Comparison of ENCODE assay signal across 8 cellular contexts in genomic region chr10:103659674-103660363, GRCh38.
DNase-seq lines count a peak whose midpoint lies in the region; ATAC-seq and TF ChIP-seq lines count a peak whose summit lies in the region.

No MANE protein-coding gene starts in this region.

- H3K27me3 ChIP-seq in tibial artery = no peaks in the 10 kb centered on the region

- H3K36me3 ChIP-seq in tibial artery = peaks cover 17 to 40% (median 30%) of the 10 kb centered on the region in 3 donors

- peak; percentile 96 for ATAC-seq in HG02610 (IDR thresholded peaks at IDR 0.05; ENCODE audit: unreplicated experiment)

- peak overlapping the region; percentile 92 to 99 for H3K27ac ChIP-seq in tibial artery

- H3K4me1 ChIP-seq in tibial artery = peaks cover 0 to 59% (median 35%) of the 10 kb centered on the region in 4 donors

- H3K4me3 ChIP-seq in fibroblast of the aortic adventitia (ENCODE audit: low read depth, low read length) (peak overlapping the region; percentile 78), tibial artery (peak overlapping the region; percentile 71 to 84)

- DNase-seq in NCI-H2081 (lab: John Stamatoyannopoulos, UW) (peak; percentile 38 to 69), NCI-H2081 treated with DMSO at 0.1 percent for 48 hours (lab: John Stamatoyannopoulos, UW) (no peak), NCI-H446 treated with DMSO at 0.1 percent for 48 hours (lab: John Stamatoyannopoulos, UW) (peak; percentile 25), fibroblast of the aortic adventitia (ENCODE audit: low read depth) (peak; percentile 90), nucleus accumbens (lab: John Stamatoyannopoulos, UW) (peak in 40 of 56 donors; percentile 4 to 66 (median 42)), tibial artery (peak; percentile 82 to 90)
- DNase-seq in activated effector memory CD4-positive, alpha-beta T cell treated with Interleukin-2 at 50 U/mL for 16 hours = peak; percentile 35

- intact Hi-C loops in tibial artery (cut with DNase I; ENCODE audit: low total_unique reads) = no loop called here

- no peaks in the 10 kb centered on the region for H3K9me3 ChIP-seq in tibial artery

- TF ChIP-seq CTCF in fibroblast of the aortic adventitia (IDR thresholded peaks at IDR 0.05; ENCODE audit: insufficient read depth, low read length) (peak; percentile 37), tibial artery (IDR thresholded peaks at IDR 0.05) (no peak)
